ENCODE assay signal across 8 cellular contexts in the genomic region with DNA sequence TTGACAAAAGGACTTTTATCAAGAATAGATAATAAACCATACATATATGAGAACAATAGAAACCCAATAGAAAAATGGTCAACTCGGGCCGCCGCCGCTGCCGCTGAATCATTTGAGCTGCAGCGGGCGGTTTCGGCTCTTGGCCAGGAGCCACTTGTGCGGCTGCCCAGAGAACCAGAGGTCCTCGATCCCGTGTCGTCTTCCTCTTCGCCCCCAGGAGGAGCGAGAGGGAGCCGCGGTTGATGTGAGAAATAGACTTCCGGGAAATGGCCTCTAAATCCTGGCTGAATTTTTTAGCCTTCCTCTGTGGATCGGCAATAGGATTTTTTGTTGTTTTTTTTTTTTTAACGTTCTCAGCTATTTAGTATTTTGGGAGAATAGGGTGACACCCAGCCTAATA. TPM values are rescaled to one million over a fixed set of nuclear protein-coding genes. Genes with fewer than 3 reads are reported as not detected.
DNase-seq lines count a peak whose midpoint lies in the region; ATAC-seq and TF ChIP-seq lines count a peak whose summit lies in the region.

No MANE protein-coding gene starts in this region.

- no peaks in the 10 kb centered on the region for H3K36me3 Mint-ChIP-seq in endothelial cell (ENCODE audit: low read depth, unreplicated experiment)
- no peaks in the 10 kb centered on the region for H3K36me3 Mint-ChIP-seq in memory B cell
- H3K36me3 Mint-ChIP-seq in stimulated activated naive B cell treated with anti-CD40 and anti-IgM and Interleukin-4, amounts not matched to agents 10 μg/mL and 1 μg/mL and 100 μg/mL, for 72 hours = no peaks in the 10 kb centered on the region

- H3K4me3 Mint-ChIP-seq in endothelial cell (ENCODE audit: unreplicated experiment) (no peak overlapping the region), memory B cell (peak overlapping the region; percentile 24)
- peak overlapping the region; percentile 62 to 65 for H3K4me3 Mint-ChIP-seq in stimulated activated naive B cell treated with anti-CD40 and anti-IgM and Interleukin-4, amounts not matched to agents 10 μg/mL and 1 μg/mL and 100 μg/mL, for 72 hours

- H3K9me3 Mint-ChIP-seq in endothelial cell (ENCODE audit: unreplicated experiment) (no peaks in the 10 kb centered on the region), memory B cell (no peaks in the 10 kb centered on the region)
- H3K9me3 Mint-ChIP-seq in stimulated activated naive B cell treated with anti-CD40 and anti-IgM and Interleukin-4, amounts not matched to agents 10 μg/mL and 1 μg/mL and 100 μg/mL, for 72 hours = no peaks in the 10 kb centered on the region

- H3K27ac Mint-ChIP-seq in endothelial cell (ENCODE audit: unreplicated experiment) (no peak overlapping the region), memory B cell (no peak overlapping the region)
- no peak overlapping the region for H3K27ac Mint-ChIP-seq in stimulated activated naive B cell treated with anti-CD40 and anti-IgM and Interleukin-4, amounts not matched to agents 10 μg/mL and 1 μg/mL and 100 μg/mL, for 72 hours

- H3K27me3 Mint-ChIP-seq in endothelial cell (ENCODE audit: unreplicated experiment) (peaks cover 2% of the 10 kb centered on the region), memory B cell (peaks cover 8% of the 10 kb centered on the region)
- H3K27me3 Mint-ChIP-seq in stimulated activated naive B cell treated with anti-CD40 and anti-IgM and Interleukin-4, amounts not matched to agents 10 μg/mL and 1 μg/mL and 100 μg/mL, for 72 hours = peaks cover 16 to 24% of the 10 kb centered on the region in 2 donors

- DNase-seq in AG08395 (ENCODE audit: low spot score) (peak; percentile 77), NB4 (ENCODE audit: low read depth) (peak; percentile 87), UCSD-AML1 (lab: John Stamatoyannopoulos, UW; ENCODE audit: unreplicated experiment) (peak; percentile 59), endothelial cell (ENCODE audit: low spot score) (peak; percentile 65), memory B cell (ENCODE audit: low spot score in 2 of 2) (no peak), OCI-M2 (lab: John Stamatoyannopoulos, UW; ENCODE audit: unreplicated experiment) (no peak)
- DNase-seq in stimulated activated naive B cell treated with anti-CD40 and anti-IgM and Interleukin-4, amounts not matched to agents 10 μg/mL and 1 μg/mL and 100 μg/mL, for 72 hours = no peak

- peak; percentile 49 for ATAC-seq in GM19043 (IDR thresholded peaks at IDR 0.05; ENCODE audit: low read depth, unreplicated experiment)
- ATAC-seq in memory B cell (ENCODE audit: low read depth) = peak; percentile 24
- ATAC-seq in stimulated activated naive B cell treated with anti-CD40 and anti-IgM and Interleukin-4, amounts not matched to agents 10 μg/mL and 1 μg/mL and 100 μg/mL, for 72 hours (replicated peaks) = peak; percentile 64 to 69

- H3K4me1 Mint-ChIP-seq in endothelial cell (ENCODE audit: unreplicated experiment) (peaks cover 3% of the 10 kb centered on the region), memory B cell (peaks cover 5% of the 10 kb centered on the region)
- H3K4me1 Mint-ChIP-seq in stimulated activated naive B cell treated with anti-CD40 and anti-IgM and Interleukin-4, amounts not matched to agents 10 μg/mL and 1 μg/mL and 100 μg/mL, for 72 hours = peaks cover 9 to 19% of the 10 kb centered on the region in 2 donors

- TF ChIP-seq CTCF in NB4 (IDR thresholded peaks at IDR 0.05; ENCODE audit: low read depth, low read length) (peak; percentile 41), endothelial cell (IDR thresholded peaks at IDR 0.05; ENCODE audit: unreplicated experiment) (no peak)

- no peak for TF ChIP-seq POLR2A in NB4 (IDR thresholded peaks at IDR 0.05; ENCODE audit: extremely low read depth, insufficient read length)

- H3K4me3 ChIP-seq in NB4 (ENCODE audit: low read depth, low read length) = peak overlapping the region; percentile 19

RNA-seq across cellular contexts. Expression of gene CPSF6, which starts 44.8 kb away (rescaled TPM):
- 90.8 TPM for total RNA-seq in endothelial cell (ENCODE audit: unreplicated experiment)

Comparison
In these comparisons a context has a peak if more than half of its experiments do, and no peak if none do; other contexts are left out.
1. DNase-seq: peak in AG08395 (single experiment), NB4 (single experiment), UCSD-AML1 (single experiment) and endothelial cell (single experiment); none in memory B cell (0 of 2), stimulated activated naive B cell treated with anti-CD40 and anti-IgM and Interleukin-4, amounts not matched to agents 10 μg/mL and 1 μg/mL and 100 μg/mL, for 72 hours (single experiment) and OCI-M2 (single experiment).
2. Peak in every context shown above with its lines, with median percentiles within 50 percentile points of each other: ATAC-seq.